Comparison of ENCODE assay signal across 8 cellular contexts in genomic region chr6:20533746-20534294, GRCh38. TPM values are rescaled to one million over a fixed set of nuclear protein-coding genes. Genes with fewer than 3 reads are reported as not detected.
DNase-seq lines count a peak whose midpoint lies in the region; ATAC-seq and TF ChIP-seq lines count a peak whose summit lies in the region.

No MANE protein-coding gene starts in this region.

- H3K27ac ChIP-seq in cardiac muscle cell (peak overlapping the region; percentile 78), Peyer's patch (peak overlapping the region; percentile 57 to 82 (median 72))

- no peaks in the 10 kb centered on the region for H3K27me3 ChIP-seq in cardiac muscle cell
- H3K27me3 ChIP-seq in Peyer's patch = no peaks in the 10 kb centered on the region

- H3K4me3 Mint-ChIP-seq in stimulated activated effector memory CD8-positive, alpha-beta T cell treated with anti-CD3 and anti-CD28 coated beads, Interleukin-12 subunit alpha, Interleukin-12 subunit beta, amount 100 ng/mL, for 72 hours = peak overlapping the region; percentile 90

- H3K9me3 ChIP-seq in cardiac muscle cell (ENCODE audit: low read depth) (no peaks in the 10 kb centered on the region), Peyer's patch (no peaks in the 10 kb centered on the region)

- intact Hi-C loops in Right ventricle myocardium superior (cut with DNase I) = loop anchor here (5.0 kb wide), 1 partner anchor 132 kb away; the partner anchor contains the start of gene E2F3

- H3K4me1 ChIP-seq in cardiac muscle cell (ENCODE audit: low read depth) (peaks cover 6% of the 10 kb centered on the region), Peyer's patch (peaks cover 0 to 13% (median 0%) of the 10 kb centered on the region in 4 donors)

- H3K36me3 Mint-ChIP-seq in stimulated activated effector memory CD8-positive, alpha-beta T cell treated with anti-CD3 and anti-CD28 coated beads, Interleukin-12 subunit alpha, Interleukin-12 subunit beta, amount 100 ng/mL, for 72 hours = peaks cover 33% of the 10 kb centered on the region

- H3K9me3 Mint-ChIP-seq in stimulated activated effector memory CD8-positive, alpha-beta T cell treated with anti-CD3 and anti-CD28 coated beads, Interleukin-12 subunit alpha, Interleukin-12 subunit beta, amount 100 ng/mL, for 72 hours = no peaks in the 10 kb centered on the region

- peaks cover 37% of the 10 kb centered on the region for H3K4me1 Mint-ChIP-seq in stimulated activated effector memory CD8-positive, alpha-beta T cell treated with anti-CD3 and anti-CD28 coated beads, Interleukin-12 subunit alpha, Interleukin-12 subunit beta, amount 100 ng/mL, for 72 hours

- TF ChIP-seq POLR2A in Peyer's patch (IDR thresholded peaks at IDR 0.05) = no peak

- no peaks in the 10 kb centered on the region for H3K36me3 ChIP-seq in cardiac muscle cell
- no peaks in the 10 kb centered on the region for H3K36me3 ChIP-seq in Peyer's patch

- H3K27ac Mint-ChIP-seq in stimulated activated effector memory CD8-positive, alpha-beta T cell treated with anti-CD3 and anti-CD28 coated beads, Interleukin-12 subunit alpha, Interleukin-12 subunit beta, amount 100 ng/mL, for 72 hours = peak overlapping the region; percentile 98

- H3K4me3 ChIP-seq in cardiac muscle cell (peak overlapping the region; percentile 71), Peyer's patch (peak overlapping the region; percentile 48 to 78 (median 67)), fibroblast of pulmonary artery (replicated peaks; ENCODE audit: low read depth, low read length) (peak overlapping the region; percentile 96)

- no peak for TF ChIP-seq CTCF in cardiac muscle cell (IDR thresholded peaks at IDR 0.05; ENCODE audit: low read depth, low read length)
- no peak for TF ChIP-seq CTCF in Peyer's patch (IDR thresholded peaks at IDR 0.05)
- no peak for TF ChIP-seq CTCF in fibroblast of pulmonary artery (IDR thresholded peaks at IDR 0.05; ENCODE audit: low read length, missing control alignments)

- no peak for ATAC-seq in Right ventricle myocardium superior (ENCODE audit: poor library complexity)
- ATAC-seq in stimulated activated effector memory CD8-positive, alpha-beta T cell treated with anti-CD3 and anti-CD28 coated beads, Interleukin-12 subunit alpha, Interleukin-12 subunit beta, amount 100 ng/mL, for 72 hours = no peak

- DNase-seq in cardiac muscle cell (ENCODE audit: low read depth in 1 of 2, low spot score in 1 of 2) = no peak
- DNase-seq in Right ventricle myocardium superior = no peak
- no peak for DNase-seq in Peyer's patch
- DNase-seq in fibroblast of pulmonary artery (ENCODE audit: low read depth) = no peak
- no peak for DNase-seq in stimulated activated effector memory CD8-positive, alpha-beta T cell treated with anti-CD3 and anti-CD28 coated beads, Interleukin-12 subunit alpha, Interleukin-12 subunit beta, amount 100 ng/mL, for 72 hours (ENCODE audit: low spot score in 2 of 2)
- DNase-seq in NCI-H1092 treated with DMSO at 0.1 percent for 48 hours (lab: John Stamatoyannopoulos, UW) = no peak
- DNase-seq in COR-L47 (lab: John Stamatoyannopoulos, UW) = no peak
- no peak for DNase-seq in islet precursor cell

RNA-seq across cellular contexts. Expression of gene CDKAL1, which starts 0.4 kb away (rescaled TPM):
- total RNA-seq in cardiac muscle cell (13.7 TPM in 2 replicates), Right ventricle myocardium superior (10.2 TPM), Peyer's patch (10 to 100 TPM; 10.3 to 31.4 (median 11.6) TPM)
- 12.2 and 19.3 TPM in 2 replicates for polyA plus RNA-seq in cardiac muscle cell
